ENCODE assay signal across 9 cellular contexts in the genomic region with DNA sequence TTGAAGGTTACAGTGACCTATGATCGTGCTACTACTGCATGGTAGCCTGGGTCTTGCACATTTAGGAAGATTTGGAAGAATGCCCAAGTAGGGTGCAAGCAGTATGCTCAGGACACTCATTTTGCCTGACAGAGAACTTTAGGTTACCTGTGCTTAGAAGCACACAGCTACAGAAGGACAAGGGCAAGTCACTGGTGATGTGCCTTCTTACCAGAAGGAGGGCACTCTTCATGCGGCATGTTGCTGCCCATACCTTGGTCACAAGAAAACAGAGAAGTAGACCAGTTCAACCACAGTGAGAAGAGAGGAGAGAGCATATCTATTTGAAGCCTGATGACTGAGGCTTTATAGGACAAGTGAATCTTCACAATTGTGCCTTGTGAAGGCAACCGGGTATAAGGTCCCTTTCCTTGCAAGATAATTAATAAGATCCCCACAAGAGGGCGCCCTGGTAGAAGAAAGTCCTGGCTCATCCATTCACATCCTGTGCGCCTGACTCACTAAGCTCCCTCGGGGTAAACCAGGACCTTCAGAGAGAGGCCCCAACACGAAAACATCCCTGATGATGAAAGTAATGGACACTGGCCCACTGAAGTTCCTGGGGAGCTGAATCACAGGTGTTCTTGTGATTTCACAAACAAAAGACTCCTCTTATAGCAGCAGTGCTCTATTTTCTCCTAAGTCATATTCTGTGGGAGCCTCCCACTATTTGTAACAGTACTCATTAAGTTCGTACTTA. TPM values are rescaled to one million over a fixed set of nuclear protein-coding genes. Genes with fewer than 3 reads are reported as not detected.
DNase-seq lines count a peak whose midpoint lies in the region; ATAC-seq and TF ChIP-seq lines count a peak whose summit lies in the region.
"Had no signal": no experiment of that assay in that cellular context is flagged by ENCODE, and none has a peak within 500 bp of the region (broad histone marks: within the 10 kb centered on the region; RNA-seq: fewer than 3 reads in every experiment).

No MANE protein-coding gene starts in this region.

- H3K4me3 ChIP-seq in DOHH2 (ENCODE audit: low read length) (no peak overlapping the region), KMS-11 (IDR thresholded peaks at IDR 0.05; ENCODE audit: insufficient read depth, low read depth, low read length) (no peak overlapping the region), suprapubic skin (no peak overlapping the region)

- no peak overlapping the region for H3K9ac ChIP-seq in KMS-11

- peak; percentile 88 for DNase-seq in RKO (ENCODE audit: low spot score)
- peak; percentile 24 to 41 for DNase-seq in activated T-helper 1 cell treated with anti-CD3 and anti-CD28 coated beads, Interleukin-2, amount 50 U/mL, for 16 hours (ENCODE audit: low read depth in 1 of 2, low spot score in 1 of 2)
- peak; percentile 96 to 98 for DNase-seq in foreskin keratinocyte
- DNase-seq in occipital lobe (lab: John Stamatoyannopoulos, UW), result peak; percentile 68
- DNase-seq in suprapubic skin (ENCODE audit: low spot score in 2 of 2), result peak; percentile 82 to 86

- H3K36me3 ChIP-seq in DOHH2 (ENCODE audit: control insufficient read depth, low read length) (no peaks in the 10 kb centered on the region), KMS-11 (ENCODE audit: insufficient read depth) (no peaks in the 10 kb centered on the region), suprapubic skin (no peaks in the 10 kb centered on the region)
- H3K36me3 ChIP-seq: neutrophil had no signal

- H3K4me1 ChIP-seq in DOHH2 (ENCODE audit: control insufficient read depth, low read length), result peaks cover 8% of the 10 kb centered on the region; the same call in 1 of the 2 replicates
- H3K4me1 ChIP-seq in KMS-11 (ENCODE audit: low read depth, poor library complexity, severe bottlenecking), result peaks cover 12% of the 10 kb centered on the region
- peaks cover 10% of the 10 kb centered on the region for H3K4me1 ChIP-seq in foreskin keratinocyte
- H3K4me1 ChIP-seq in suprapubic skin, result peaks cover 29% of the 10 kb centered on the region

- WGBS in suprapubic skin, result 21% methylated on average over 7 of the region's 8 CpGs

- H2AFZ ChIP-seq in KMS-11 (ENCODE audit: low read depth), result peak overlapping the region; percentile 34; the same call in 1 of the 2 replicates

- no peaks in the 10 kb centered on the region for H3F3A ChIP-seq in DOHH2 (ENCODE audit: control insufficient read depth, insufficient read depth)

- no peaks in the 10 kb centered on the region for H3K79me2 ChIP-seq in DOHH2 (ENCODE audit: control insufficient read depth, low read length)
- H3K79me2 ChIP-seq in KMS-11 (ENCODE audit: insufficient read depth, low read depth), result no peaks in the 10 kb centered on the region

- peak; percentile 77 for TF ChIP-seq CTCF in DOHH2 (IDR thresholded peaks at IDR 0.05; ENCODE audit: low read depth, low read length, poor library complexity, severe bottlenecking)
- TF ChIP-seq CTCF in KMS-11 (conservative IDR thresholded peaks at IDR 0.05; ENCODE audit: low read depth, low read length), result peak; percentile 81
- TF ChIP-seq CTCF in foreskin keratinocyte (conservative IDR thresholded peaks at IDR 0.05), result peak; percentile 95
- TF ChIP-seq CTCF in suprapubic skin (IDR thresholded peaks at IDR 0.05), result peak; percentile 36 to 54

- H3K9me3 ChIP-seq in DOHH2 (ENCODE audit: control insufficient read depth, insufficient read depth, low read length) (no peaks in the 10 kb centered on the region), suprapubic skin (no peaks in the 10 kb centered on the region)
- H3K9me3 ChIP-seq: neutrophil had no signal

- no peak overlapping the region for H3K4me2 ChIP-seq in DOHH2 (ENCODE audit: low read length)
- no peak overlapping the region for H3K4me2 ChIP-seq in KMS-11

- H3K27me3 ChIP-seq in DOHH2 (ENCODE audit: control insufficient read depth, low read length) (peaks cover 4% of the 10 kb centered on the region; the same call in 1 of the 2 replicates), KMS-11 (ENCODE audit: insufficient read depth, low read depth) (no peaks in the 10 kb centered on the region), foreskin keratinocyte (no peaks in the 10 kb centered on the region), suprapubic skin (no peaks in the 10 kb centered on the region)
- H3K27me3 ChIP-seq: neutrophil had no signal

- TF ChIP-seq EP300 in suprapubic skin (IDR thresholded peaks at IDR 0.05), result no peak

- no peak overlapping the region for H3K27ac ChIP-seq in DOHH2 (ENCODE audit: low read depth, low read length)
- H3K27ac ChIP-seq in KMS-11, result no peak overlapping the region
- H3K27ac ChIP-seq in foreskin keratinocyte, result no peak overlapping the region
- no peak overlapping the region for H3K27ac ChIP-seq in suprapubic skin
- H3K27ac ChIP-seq: neutrophil had no signal

- H3K9me2 ChIP-seq in DOHH2 (replicated peaks; ENCODE audit: control insufficient read depth, low read length), result no peaks in the 10 kb centered on the region

- H4K20me1 ChIP-seq in DOHH2 (ENCODE audit: control insufficient read depth, insufficient read depth, low read depth, low read length) (no peaks in the 10 kb centered on the region), KMS-11 (ENCODE audit: insufficient read depth) (no peaks in the 10 kb centered on the region)

- ATAC-seq in GM21723 (IDR thresholded peaks at IDR 0.05; ENCODE audit: unreplicated experiment) (peak; percentile 90), foreskin keratinocyte (peak; percentile 99)

- no peak for TF ChIP-seq POLR2A in suprapubic skin (IDR thresholded peaks at IDR 0.05)

RNA-seq across cellular contexts. Expression of a gene that starts 38.1 kb away (rescaled TPM):
- total RNA-seq in foreskin keratinocyte, result 84.2 and 88.1 TPM in 2 replicates
- polyA plus RNA-seq in foreskin keratinocyte, result 20.9 and 24.5 TPM in 2 replicates
- 73.6 TPM for total RNA-seq in occipital lobe
- total RNA-seq in suprapubic skin, result 1 to 10 TPM; 2.2 to 6.4 (median 3.2) TPM

Comparison
In these comparisons a context has a peak if more than half of its experiments do, and no peak if none do; other contexts are left out.
1. CTCF ChIP-seq: peak in every context shown above with its lines; median percentile 95 in foreskin keratinocyte; 81 in KMS-11; 77 in DOHH2; 45 in suprapubic skin.
2. DNase-seq: peak in every context shown above with its lines; median percentile 97 in foreskin keratinocyte; 88 in RKO; 84 in suprapubic skin; 68 in occipital lobe; 32 in activated T-helper 1 cell treated with anti-CD3 and anti-CD28 coated beads, Interleukin-2, amount 50 U/mL, for 16 hours.
3. RNA of a gene that starts 38.1 kb away (total RNA-seq): 84.2 to 88.1 TPM in foreskin keratinocyte and 73.6 TPM in occipital lobe (single experiment); 2.2 to 6.4 TPM in suprapubic skin; every median in the first group is over 10 times any median in the second.